In genomic region chr3:188298585-188298984, GRCh38 we compare ENCODE assay signal across 9 cellular contexts.
DNase-seq lines count a peak whose midpoint lies in the region; ATAC-seq lines count a peak whose summit lies in the region.
"Had no signal": no experiment of that assay in that cellular context is flagged by ENCODE, and none has a peak within 500 bp of the region (broad histone marks: within the 10 kb centered on the region; RNA-seq: fewer than 3 reads in every experiment).

No MANE protein-coding gene starts in this region.

- peaks cover 44% of the 10 kb centered on the region for H3K4me1 Mint-ChIP-seq in T-helper 2 cell treated with Interferon-gamma antibody and Interleukin-4, amounts not matched to agents 5 μg/mL and 100 μg/mL, for 36 hours (ENCODE audit: low read depth)
- H3K4me1 Mint-ChIP-seq in dendritic cell treated with granulocyte-macrophage colony-stimulating factor and Interleukin-4, amounts not matched to agents 40 ng/mL and 50 ng/mL, for 4 days (ENCODE audit: low read depth): peaks cover 88% of the 10 kb centered on the region

- peaks cover 55% of the 10 kb centered on the region for H3K4me1 ChIP-seq in rectal smooth muscle tissue (ENCODE audit: control insufficient read depth, insufficient read depth, low read length)

- peaks cover 4% of the 10 kb centered on the region for H3K27me3 Mint-ChIP-seq in T-helper 2 cell treated with Interferon-gamma antibody and Interleukin-4, amounts not matched to agents 5 μg/mL and 100 μg/mL, for 36 hours (ENCODE audit: low read depth)
- no peaks in the 10 kb centered on the region for H3K27me3 Mint-ChIP-seq in dendritic cell treated with granulocyte-macrophage colony-stimulating factor and Interleukin-4, amounts not matched to agents 40 ng/mL and 50 ng/mL, for 4 days

- H3K36me3 Mint-ChIP-seq in T-helper 2 cell treated with Interferon-gamma antibody and Interleukin-4, amounts not matched to agents 5 μg/mL and 100 μg/mL, for 36 hours (ENCODE audit: low read depth): peaks cover 11% of the 10 kb centered on the region
- peaks cover 17% of the 10 kb centered on the region for H3K36me3 Mint-ChIP-seq in dendritic cell treated with granulocyte-macrophage colony-stimulating factor and Interleukin-4, amounts not matched to agents 40 ng/mL and 50 ng/mL, for 4 days (ENCODE audit: low read depth)

- DNase-seq in T-helper 2 cell treated with Interferon-gamma antibody and Interleukin-4, amounts not matched to agents 5 μg/mL and 100 μg/mL, for 36 hours (ENCODE audit: low spot score): no peak
- DNase-seq in T-helper 2 cell (no peak), NCI-H69 (lab: John Stamatoyannopoulos, UW) (peak; percentile 46), NCI-H146 (lab: John Stamatoyannopoulos, UW) (no peak), DMS153 (lab: John Stamatoyannopoulos, UW) (no peak)
- DNase-seq: stimulated activated naive CD4-positive, alpha-beta T cell had no signal

- peak overlapping the region; percentile 56 for H3K4me3 Mint-ChIP-seq in T-helper 2 cell treated with Interferon-gamma antibody and Interleukin-4, amounts not matched to agents 5 μg/mL and 100 μg/mL, for 36 hours
- H3K4me3 Mint-ChIP-seq in dendritic cell treated with granulocyte-macrophage colony-stimulating factor and Interleukin-4, amounts not matched to agents 40 ng/mL and 50 ng/mL, for 4 days: no peak overlapping the region

- H3K9ac ChIP-seq in rectal smooth muscle tissue (ENCODE audit: low read length): no peak overlapping the region

- ATAC-seq in HG02623 (IDR thresholded peaks at IDR 0.05; ENCODE audit: unreplicated experiment): no peak

- no peaks in the 10 kb centered on the region for H3K36me3 ChIP-seq in rectal smooth muscle tissue (ENCODE audit: control insufficient read depth, insufficient read depth, low read length)

- peak overlapping the region; percentile 78 for H3K27ac Mint-ChIP-seq in T-helper 2 cell treated with Interferon-gamma antibody and Interleukin-4, amounts not matched to agents 5 μg/mL and 100 μg/mL, for 36 hours
- peak overlapping the region; percentile 91 for H3K27ac Mint-ChIP-seq in dendritic cell treated with granulocyte-macrophage colony-stimulating factor and Interleukin-4, amounts not matched to agents 40 ng/mL and 50 ng/mL, for 4 days

- H3K4me3 ChIP-seq in rectal smooth muscle tissue (ENCODE audit: low read length): no peak overlapping the region

- H3K27me3 ChIP-seq in rectal smooth muscle tissue (ENCODE audit: control insufficient read depth, insufficient read depth, low read length): no peaks in the 10 kb centered on the region

- H3K27ac ChIP-seq in rectal smooth muscle tissue (ENCODE audit: low read depth, low read length): peak overlapping the region; percentile 83

- intact Hi-C loops in dendritic cell treated with granulocyte-macrophage colony-stimulating factor and Interleukin-4, amounts not matched to agents 40 ng/mL and 50 ng/mL, for 4 days (cut with micrococcal nuclease): loop anchor here (5.0 kb wide), 3 partner anchors 41 to 556 kb away; no protein-coding TSS in a partner anchor

- no peaks in the 10 kb centered on the region for H3K9me3 Mint-ChIP-seq in T-helper 2 cell treated with Interferon-gamma antibody and Interleukin-4, amounts not matched to agents 5 μg/mL and 100 μg/mL, for 36 hours
- H3K9me3 Mint-ChIP-seq in dendritic cell treated with granulocyte-macrophage colony-stimulating factor and Interleukin-4, amounts not matched to agents 40 ng/mL and 50 ng/mL, for 4 days: no peaks in the 10 kb centered on the region
